8 cellular contexts compared by ENCODE assay signal in genomic region chr16:80369559-80369958, GRCh38.
DNase-seq lines count a peak whose midpoint lies in the region; ATAC-seq lines count a peak whose summit lies in the region.

No MANE protein-coding gene starts in this region.

- DNase-seq in GM04503 (ENCODE audit: low read depth) (peak; percentile 2), NCI-H526 treated with DMSO at 0.1 percent for 48 hours (lab: John Stamatoyannopoulos, UW) (peak; percentile 22), epidermal melanocyte (ENCODE audit: insufficient read length, low spot score) (peak; percentile 43), middle frontal gyrus (ENCODE audit: extremely low spot score, low spot score) (peak; percentile 17), NCI-H446 treated with DMSO at 0.1 percent for 48 hours (lab: John Stamatoyannopoulos, UW) (no peak)

- ATAC-seq in GM21723 (IDR thresholded peaks at IDR 0.05; ENCODE audit: unreplicated experiment): no peak
- ATAC-seq in HG02678 (IDR thresholded peaks at IDR 0.05; ENCODE audit: unreplicated experiment): no peak
- ATAC-seq in HG02870 (IDR thresholded peaks at IDR 0.05; ENCODE audit: unreplicated experiment): no peak
